In genomic region chr10:27153855-27154198, GRCh38 we compare ENCODE assay signal across 8 cellular contexts. TPM values are rescaled to one million over a fixed set of nuclear protein-coding genes. Genes with fewer than 3 reads are reported as not detected.
DNase-seq lines count a peak whose midpoint lies in the region; ATAC-seq and TF ChIP-seq lines count a peak whose summit lies in the region.

No MANE protein-coding gene starts in this region.

- H3K27ac Mint-ChIP-seq in nephron = peak overlapping the region; percentile 99

- peak overlapping the region; percentile 90 to 98 for H3K27ac ChIP-seq in SK-N-SH (ENCODE audit: low read depth in 2 of 2, low read length in 1 of 2)

- DNase-seq in stimulated activated CD4-positive, alpha-beta T cell treated with anti-CD3 and anti-CD28 coated beads, Interleukin-15, amount 100 ng/mL, for 1 hour (ENCODE audit: low read depth in 1 of 2, low spot score in 1 of 2) = peak; percentile 2 to 4
- no peak for DNase-seq in stimulated activated CD4-positive, alpha-beta T cell treated with anti-CD3 and anti-CD28 coated beads, Interleukin-4, amount 100 ng/mL, for 1 hour
- peak; percentile 47 for DNase-seq in SK-N-SH
- DNase-seq in activated effector memory CD4-positive, alpha-beta T cell treated with anti-CD3 and anti-CD28 coated beads, Interleukin-2, amount 50 U/mL, for 16 hours = no peak

- H3K9ac ChIP-seq in SK-N-SH = peak overlapping the region; percentile 93

- H2AFZ ChIP-seq in SK-N-SH (ENCODE audit: low read depth) = peak overlapping the region; percentile 49; the same call in 1 of the 2 replicates

- no peaks in the 10 kb centered on the region for H3K9me3 ChIP-seq in SK-N-SH

- H3K4me1 ChIP-seq in SK-N-SH (ENCODE audit: control insufficient read depth in 1 of 2, insufficient read depth in 2 of 2, low read depth in 1 of 2, low read length in 1 of 2) = peaks cover 2 to 19% of the 10 kb centered on the region in 2 experiments; a peak in 3 of 4 replicates

- H3K79me2 ChIP-seq in SK-N-SH (ENCODE audit: insufficient read depth) = peaks cover 92% of the 10 kb centered on the region

- H3F3A ChIP-seq in SK-N-SH (replicated peaks; ENCODE audit: insufficient read depth) = peaks cover 16% of the 10 kb centered on the region

- peaks cover 40% of the 10 kb centered on the region for H4K20me1 ChIP-seq in SK-N-SH (ENCODE audit: insufficient read depth)

- H3K36me3 Mint-ChIP-seq in nephron (ENCODE audit: low read depth) = peaks cover 23% of the 10 kb centered on the region

- H3K36me3 ChIP-seq in SK-N-SH (replicated peaks in 1 of 2; ENCODE audit: control insufficient read depth in 1 of 2, insufficient read depth in 2 of 2, low read length in 1 of 2) = peaks cover 8 to 9% of the 10 kb centered on the region in 2 experiments

- POLR2A ChIA-PET in SK-N-SH (lab: Yijun Ruan, JAX) = interaction anchor here (0.6 to 1.6 kb wide), 9 partner anchors 53 to 1499 kb away, joined by 3 to 7 read pairs (median 3); partner anchors contain the start of genes ABI1 and ANKRD26

- no peaks in the 10 kb centered on the region for H3K27me3 ChIP-seq in SK-N-SH (ENCODE audit: insufficient read depth)

- H3K4me3 ChIP-seq in SK-N-SH (ENCODE audit: low read depth in 2 of 2, low read length in 1 of 2) = peak overlapping the region; percentile 81 to 82

- peaks cover 37% of the 10 kb centered on the region for H3K4me1 Mint-ChIP-seq in nephron

- no peak for TF ChIP-seq RAD21 in SK-N-SH (IDR thresholded peaks at IDR 0.05; ENCODE audit: low read length)

- ATAC-seq in HG02943 (IDR thresholded peaks at IDR 0.05; ENCODE audit: low read depth, unreplicated experiment) = peak; percentile 6
- peak; percentile 0 for ATAC-seq in esophagus mucosa
- ATAC-seq in GM21737 (IDR thresholded peaks at IDR 0.05; ENCODE audit: unreplicated experiment) = no peak

- WGBS in SK-N-SH (ENCODE audit: low lambda C conversion rate) = 1% methylated on average over 15 of the region's 19 CpGs

- H3K9me3 Mint-ChIP-seq in nephron = no peaks in the 10 kb centered on the region

- CTCF ChIA-PET in SK-N-SH (lab: Yijun Ruan, JAX) = interaction anchor here (0.6 to 1.6 kb wide), 9 partner anchors 10 to 449 kb away, joined by 3 to 7 read pairs (median 4); partner anchors contain the start of gene ACBD5

- H3K4me2 ChIP-seq in SK-N-SH = peak overlapping the region; percentile 95

- no peak for TF ChIP-seq EP300 in SK-N-SH (IDR thresholded peaks at IDR 0.05; ENCODE audit: borderline replicate concordance in 1 of 2, low read depth in 1 of 2, low read length in 1 of 2)

- no peaks in the 10 kb centered on the region for H3K9me2 ChIP-seq in SK-N-SH

- H3K27me3 Mint-ChIP-seq in nephron (ENCODE audit: low read depth) = no peaks in the 10 kb centered on the region

- no peak for TF ChIP-seq CTCF in SK-N-SH (IDR thresholded peaks at IDR 0.05)
- TF ChIP-seq CTCF in nephron (IDR thresholded peaks at IDR 0.05; ENCODE audit: unreplicated experiment in 3 of 3) = no peak

- peak overlapping the region; percentile 97 to 99 (median 98) for H3K4me3 Mint-ChIP-seq in nephron

TF ChIP-seq in SK-N-SH, 30 proteins besides CTCF, POLR2A, EP300 and RAD21:
- no peak for TF ChIP-seq FOXM1 (IDR thresholded peaks at IDR 0.05; ENCODE audit: low read depth)
- TF ChIP-seq GATA2 (CRISPR knock-in tag; IDR thresholded peaks at IDR 0.05) = no peak
- TF ChIP-seq, protein P1, sequence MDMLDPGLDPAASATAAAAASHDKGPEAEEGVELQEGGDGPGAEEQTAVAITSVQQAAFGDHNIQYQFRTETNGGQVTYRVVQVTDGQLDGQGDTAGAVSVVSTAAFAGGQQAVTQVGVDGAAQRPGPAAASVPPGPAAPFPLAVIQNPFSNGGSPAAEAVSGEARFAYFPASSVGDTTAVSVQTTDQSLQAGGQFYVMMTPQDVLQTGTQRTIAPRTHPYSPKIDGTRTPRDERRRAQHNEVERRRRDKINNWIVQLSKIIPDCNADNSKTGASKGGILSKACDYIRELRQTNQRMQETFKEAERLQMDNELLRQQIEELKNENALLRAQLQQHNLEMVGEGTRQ (IDR thresholded peaks at IDR 0.05; ENCODE audit: borderline replicate concordance, low read depth, low read length) = no peak
- TF ChIP-seq REST (IDR thresholded peaks at IDR 0.05; ENCODE audit: low read depth, low read length) = no peak
- TF ChIP-seq NRF1 (IDR thresholded peaks at IDR 0.05; ENCODE audit: low read depth, low read length) = no peak
- TF ChIP-seq, protein P2, sequence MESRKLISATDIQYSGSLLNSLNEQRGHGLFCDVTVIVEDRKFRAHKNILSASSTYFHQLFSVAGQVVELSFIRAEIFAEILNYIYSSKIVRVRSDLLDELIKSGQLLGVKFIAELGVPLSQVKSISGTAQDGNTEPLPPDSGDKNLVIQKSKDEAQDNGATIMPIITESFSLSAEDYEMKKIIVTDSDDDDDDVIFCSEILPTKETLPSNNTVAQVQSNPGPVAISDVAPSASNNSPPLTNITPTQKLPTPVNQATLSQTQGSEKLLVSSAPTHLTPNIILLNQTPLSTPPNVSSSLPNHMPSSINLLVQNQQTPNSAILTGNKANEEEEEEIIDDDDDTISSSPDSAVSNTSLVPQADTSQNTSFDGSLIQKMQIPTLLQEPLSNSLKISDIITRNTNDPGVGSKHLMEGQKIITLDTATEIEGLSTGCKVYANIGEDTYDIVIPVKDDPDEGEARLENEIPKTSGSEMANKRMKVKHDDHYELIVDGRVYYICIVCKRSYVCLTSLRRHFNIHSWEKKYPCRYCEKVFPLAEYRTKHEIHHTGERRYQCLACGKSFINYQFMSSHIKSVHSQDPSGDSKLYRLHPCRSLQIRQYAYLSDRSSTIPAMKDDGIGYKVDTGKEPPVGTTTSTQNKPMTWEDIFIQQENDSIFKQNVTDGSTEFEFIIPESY (IDR thresholded peaks at IDR 0.05; ENCODE audit: borderline replicate concordance, low read depth) = no peak

RNA-seq across cellular contexts. Expression of gene YME1L1, which starts 0.4 kb away (rescaled TPM):
- polyA plus RNA-seq in SK-N-SH (2012; rRNA removed) = 36.4 and 49.6 TPM in 2 replicates
- 60.8 and 69.2 TPM in 2 replicates for polyA plus RNA-seq in SK-N-SH (2012; cell fraction: cytosol; rRNA removed)
- 15.6 and 28.0 TPM in 2 replicates for polyA plus RNA-seq in SK-N-SH (2012; cell fraction: nucleus; rRNA removed)
- 79.2 TPM for total RNA-seq in esophagus mucosa

RNA-seq across cellular contexts. Expression of gene MASTL, which starts 1.3 kb away (rescaled TPM):
- 5.8 and 6.2 TPM in 2 replicates for polyA plus RNA-seq in SK-N-SH (2012; rRNA removed)
- polyA plus RNA-seq in SK-N-SH (2012; cell fraction: cytosol; rRNA removed) = 7.5 and 8.1 TPM in 2 replicates
- 6.1 and 9.4 TPM in 2 replicates for polyA plus RNA-seq in SK-N-SH (2012; cell fraction: nucleus; rRNA removed)
- 9.8 TPM for total RNA-seq in esophagus mucosa

RNA-seq across cellular contexts. Expression of gene ANKRD26, which starts 53.5 kb away (rescaled TPM):
- 1.0 and 1.3 TPM in 2 replicates for polyA plus RNA-seq in SK-N-SH (2012; rRNA removed)
- 1.7 and 2.2 TPM in 2 replicates for polyA plus RNA-seq in SK-N-SH (2012; cell fraction: cytosol; rRNA removed)
- polyA plus RNA-seq in SK-N-SH (2012; cell fraction: nucleus; rRNA removed) = 1.4 and 2.7 TPM in 2 replicates
- total RNA-seq in esophagus mucosa = 3.1 TPM

Comparison
In these comparisons a context has a peak if more than half of its experiments do, and no peak if none do; other contexts are left out.
1. DNase-seq: peak in stimulated activated CD4-positive, alpha-beta T cell treated with anti-CD3 and anti-CD28 coated beads, Interleukin-15, amount 100 ng/mL, for 1 hour (2 of 2) and SK-N-SH (single experiment); none in stimulated activated CD4-positive, alpha-beta T cell treated with anti-CD3 and anti-CD28 coated beads, Interleukin-4, amount 100 ng/mL, for 1 hour (single experiment) and activated effector memory CD4-positive, alpha-beta T cell treated with anti-CD3 and anti-CD28 coated beads, Interleukin-2, amount 50 U/mL, for 16 hours (single experiment).